In genomic region chr17:7551396-7551795, GRCh38 we compare ENCODE assay signal across 21 cellular contexts. TPM values are rescaled to one million over a fixed set of nuclear protein-coding genes. Genes with fewer than 3 reads are reported as not detected.
A peak's percentile ranks its signal among the peaks of the same experiment; 100 is the strongest.
DNase-seq lines count a peak whose midpoint lies in the region; FAIRE-seq and TF ChIP-seq lines count a peak whose summit lies in the region.
"Had no signal": no experiment of that assay in that cellular context is flagged by ENCODE, and none has a peak within 500 bp of the region (broad histone marks: within the 10 kb centered on the region; RNA-seq: fewer than 3 reads in every experiment).

No MANE protein-coding gene starts in this region.

- CTCF ChIA-PET in RWPE1 (lab: Yijun Ruan, JAX): no interaction called here

- H3K4me3 Mint-ChIP-seq in T-helper 1 cell treated with Interleukin-12 subunit alpha and Interleukin-12 subunit beta and Interleukin-4 antibody, amounts not matched to agents 30 μg/mL and 1 μg/mL, for 36 hours: peak overlapping the region; percentile 67
- peak overlapping the region; percentile 22 for H3K4me3 Mint-ChIP-seq in dendritic cell treated with granulocyte-macrophage colony-stimulating factor and Interleukin-4, amounts not matched to agents 40 ng/mL and 50 ng/mL, for 4 days

- no peak overlapping the region for H3K4me3 ChIP-seq in small intestine (ENCODE audit: low read depth in 1 of 2, low read length in 2 of 2)
- H3K4me3 ChIP-seq: adrenal gland, cardiac muscle cell, lung, SK-N-MC had no signal

- H3K36me3 Mint-ChIP-seq in T-helper 1 cell treated with Interleukin-12 subunit alpha and Interleukin-12 subunit beta and Interleukin-4 antibody, amounts not matched to agents 30 μg/mL and 1 μg/mL, for 36 hours (ENCODE audit: low read depth): peaks cover 42% of the 10 kb centered on the region
- peaks cover 58% of the 10 kb centered on the region for H3K36me3 Mint-ChIP-seq in dendritic cell treated with granulocyte-macrophage colony-stimulating factor and Interleukin-4, amounts not matched to agents 40 ng/mL and 50 ng/mL, for 4 days (ENCODE audit: low read depth)

- no peak for DNase-seq in T-helper 1 cell
- DNase-seq in RWPE1 (ENCODE audit: low spot score): no peak
- DNase-seq in small intestine: peak; percentile 52
- DNase-seq in stimulated activated CD4-positive, alpha-beta T cell treated with anti-CD3 and anti-CD28 coated beads, Interleukin-15, amount 100 ng/mL, for 24 hours: no peak
- no peak for DNase-seq in NK-92 (lab: John Stamatoyannopoulos, UW; ENCODE audit: unreplicated experiment)
- DNase-seq in COR-L47 (lab: John Stamatoyannopoulos, UW): no peak
- DNase-seq: activated CD4-positive, alpha-beta T cell treated with anti-CD3 and anti-CD28 coated beads, Interleukin-2, amount 50 U/mL, for 1 hour; activated T-cell treated with anti-CD3 and anti-CD28 coated beads, Interleukin-2, amount 50 U/mL, for 72 hours; adrenal gland; BE2C; DMS53; effector CD8-positive, alpha-beta T cell; NCI-H1105; NCI-H2107; stimulated activated CD4-positive, alpha-beta T cell treated with anti-CD3 and anti-CD28 coated beads, Interleukin-4, amount 100 ng/mL, for 24 hours had no signal

- POLR2A ChIA-PET in RWPE1 (lab: Yijun Ruan, JAX; ENCODE audit: low non-redundant PET): no interaction called here

- H3K27me3 Mint-ChIP-seq in T-helper 1 cell treated with Interleukin-12 subunit alpha and Interleukin-12 subunit beta and Interleukin-4 antibody, amounts not matched to agents 30 μg/mL and 1 μg/mL, for 36 hours (ENCODE audit: low read depth): no peaks in the 10 kb centered on the region
- H3K27me3 Mint-ChIP-seq in dendritic cell treated with granulocyte-macrophage colony-stimulating factor and Interleukin-4, amounts not matched to agents 40 ng/mL and 50 ng/mL, for 4 days: peaks cover 5% of the 10 kb centered on the region

- H3K4me1 Mint-ChIP-seq in T-helper 1 cell treated with Interleukin-12 subunit alpha and Interleukin-12 subunit beta and Interleukin-4 antibody, amounts not matched to agents 30 μg/mL and 1 μg/mL, for 36 hours (ENCODE audit: low read depth): peaks cover 53% of the 10 kb centered on the region
- peaks cover 81% of the 10 kb centered on the region for H3K4me1 Mint-ChIP-seq in dendritic cell treated with granulocyte-macrophage colony-stimulating factor and Interleukin-4, amounts not matched to agents 40 ng/mL and 50 ng/mL, for 4 days (ENCODE audit: low read depth)

- H3K36me3 ChIP-seq in small intestine (ENCODE audit: control insufficient read depth in 2 of 2, insufficient read depth in 2 of 2, low read length in 2 of 2): no peaks in the 10 kb centered on the region
- H3K36me3 ChIP-seq: adrenal gland, BE2C, cardiac muscle cell had no signal

- no peak for FAIRE-seq in small intestine (lab: Jason Lieb, UNC)

- H3K27ac ChIP-seq in RWPE1: peak overlapping the region; percentile 53; the same call in 1 of the 2 replicates
- H3K27ac ChIP-seq in small intestine (ENCODE audit: low read depth in 1 of 2, low read length in 1 of 2): peak overlapping the region in 1 of 2 donors; percentile 27
- H3K27ac ChIP-seq: 22Rv1, cardiac muscle cell, SK-N-MC had no signal

- WGBS in small intestine, 3 donors: 23 to 60% (median 36%) methylated on average over 4 of the region's 4 CpGs

- H3K4me1 ChIP-seq in small intestine (ENCODE audit: control insufficient read depth in 2 of 2, insufficient read depth in 1 of 2, low read depth in 1 of 2, low read length in 1 of 2): peaks cover 2% of the 10 kb centered on the region in 2 donors
- H3K4me1 ChIP-seq: BE2C had no signal

- H3K9me3 Mint-ChIP-seq in T-helper 1 cell treated with Interleukin-12 subunit alpha and Interleukin-12 subunit beta and Interleukin-4 antibody, amounts not matched to agents 30 μg/mL and 1 μg/mL, for 36 hours: no peaks in the 10 kb centered on the region
- H3K9me3 Mint-ChIP-seq in dendritic cell treated with granulocyte-macrophage colony-stimulating factor and Interleukin-4, amounts not matched to agents 40 ng/mL and 50 ng/mL, for 4 days: no peaks in the 10 kb centered on the region
- H3K9me3 Mint-ChIP-seq: activated T-cell treated with anti-CD3 and anti-CD28 coated beads, Interleukin-2, amount 50 U/mL, for 72 hours had no signal

- H3K9me3 ChIP-seq in small intestine (ENCODE audit: control insufficient read depth, low read depth): no peaks in the 10 kb centered on the region
- H3K9me3 ChIP-seq: adrenal gland, BE2C had no signal

- no peaks in the 10 kb centered on the region for H3K27me3 ChIP-seq in small intestine (ENCODE audit: control insufficient read depth in 2 of 2, insufficient read depth in 2 of 2, low read length in 2 of 2)
- H3K27me3 ChIP-seq: adrenal gland, BE2C had no signal

- intact Hi-C loops in dendritic cell treated with granulocyte-macrophage colony-stimulating factor and Interleukin-4, amounts not matched to agents 40 ng/mL and 50 ng/mL, for 4 days (cut with micrococcal nuclease): no loop called here

- no peak for TF ChIP-seq CTCF in RWPE1 (conservative IDR thresholded peaks at IDR 0.05; ENCODE audit: low read depth)

- H3K27ac Mint-ChIP-seq in T-helper 1 cell treated with Interleukin-12 subunit alpha and Interleukin-12 subunit beta and Interleukin-4 antibody, amounts not matched to agents 30 μg/mL and 1 μg/mL, for 36 hours: peak overlapping the region; percentile 84
- H3K27ac Mint-ChIP-seq in dendritic cell treated with granulocyte-macrophage colony-stimulating factor and Interleukin-4, amounts not matched to agents 40 ng/mL and 50 ng/mL, for 4 days: peak overlapping the region; percentile 86

RNA-seq across cellular contexts. Expression of gene TNFSF12, which starts 2.5 kb away (rescaled TPM):
- polyA plus RNA-seq in small intestine: 10 to 100 TPM in 2 of 3 donors, 1 to 10 TPM in 1; 8.1 to 23.9 (median 20.3) TPM

RNA-seq across cellular contexts. Expression of gene TNFSF13, which starts 7.2 kb away (rescaled TPM):
- 100 to 1,000 TPM in 1 of 3 donors, 10 to 100 TPM in 2; 23.0 to 107 (median 32.7) TPM for polyA plus RNA-seq in small intestine

RNA-seq across cellular contexts. Expression of gene SENP3, which starts 10.3 kb away (rescaled TPM):
- 10 to 100 TPM; 53.1 to 66.7 (median 53.5) TPM for polyA plus RNA-seq in small intestine

RNA-seq across cellular contexts. Expression of gene CD68, which starts 28.0 kb away (rescaled TPM):
- polyA plus RNA-seq in small intestine: 100 to 1,000 TPM in 2 of 3 donors, 10 to 100 TPM in 1; 60.2 to 201 (median 142) TPM

RNA-seq across cellular contexts. Expression of gene MPDU1, which starts 32.3 kb away (rescaled TPM):
- 100 to 1,000 TPM in 1 of 3 donors, 10 to 100 TPM in 2; 69.7 to 126 (median 74.9) TPM for polyA plus RNA-seq in small intestine
